Comparison of ENCODE assay signal across 1 cellular context in the genomic region with DNA sequence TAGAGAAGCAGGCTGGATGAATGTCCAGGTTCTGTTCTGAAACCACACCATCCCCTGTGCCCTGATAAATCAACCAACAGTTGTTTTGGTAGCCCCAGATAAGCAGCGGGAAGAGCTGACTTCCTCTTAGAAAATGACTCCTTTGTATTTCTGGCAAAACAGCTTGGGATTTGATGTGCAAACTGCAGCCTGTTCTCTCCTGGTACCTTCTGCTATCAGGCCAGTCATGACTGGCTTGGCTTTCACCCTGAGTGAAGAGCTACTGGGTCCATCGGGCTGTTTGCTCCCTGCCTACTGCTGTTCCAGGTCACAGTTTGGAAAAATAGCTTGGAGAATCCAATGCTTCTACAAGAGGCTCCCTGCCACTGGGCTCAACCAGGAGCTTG.
TF ChIP-seq lines count a peak whose summit lies in the region.

No MANE protein-coding gene starts in this region.

TF ChIP-seq in K562, 482 proteins besides CTCF, POLR2A, EP300 and RAD21 (continued from another document and continues in another):
- TF ChIP-seq CREBBP (IDR thresholded peaks at IDR 0.05; ENCODE audit: low read depth, low read length) (no peak), NR1H2 (CRISPR knock-in tag; IDR thresholded peaks at IDR 0.05) (no peak), ETV5 (CRISPR knock-in tag; IDR thresholded peaks at IDR 0.05; ENCODE audit: low read depth) (peak; percentile 89), MAFK (IDR thresholded peaks at IDR 0.05; ENCODE audit: low read length) (peak; percentile 54), E2F3 (CRISPR knock-in tag; IDR thresholded peaks at IDR 0.05) (0 out of 2 replicates have a peak, but pooled peaks have one; percentile 22), ELF1 (tag; IDR thresholded peaks at IDR 0.05) (0 out of 2 replicates have a peak, but pooled peaks have one; percentile 36), JUNB (CRISPR knock-in tag; conservative IDR thresholded peaks at IDR 0.05) (no peak), MCM7 (IDR thresholded peaks at IDR 0.05) (no peak), XRCC5 (IDR thresholded peaks at IDR 0.05; ENCODE audit: low read depth, low read length) (peak; percentile 90), IFI16 (CRISPR knock-in tag; IDR thresholded peaks at IDR 0.05) (no peak), ZFP30 (CRISPR knock-in tag; IDR thresholded peaks at IDR 0.05; ENCODE audit: borderline replicate concordance) (no peak), TAL1 (IDR thresholded peaks at IDR 0.05) (peak; percentile 98), NFATC3 (IDR thresholded peaks at IDR 0.05) (peak; percentile 69; the same call in 1 of the 2 replicates), L3MBTL2 (IDR thresholded peaks at IDR 0.05) (peak; percentile 54), CHD1 (IDR thresholded peaks at IDR 0.05; ENCODE audit: low read length) (no peak), ETV6 (IDR thresholded peaks at IDR 0.05; ENCODE audit: borderline replicate concordance in 1 of 2, low read depth in 2 of 2, low read length in 1 of 2) (peak; percentile 69 to 92; a peak in 3 of 4 replicates), ETV6 (CRISPR knock-in tag; IDR thresholded peaks at IDR 0.05; ENCODE audit: borderline replicate concordance) (no peak), ZNF436 (CRISPR knock-in tag; IDR thresholded peaks at IDR 0.05) (no peak), ZFP1 (CRISPR knock-in tag; IDR thresholded peaks at IDR 0.05) (no peak), PPARD (CRISPR knock-in tag; IDR thresholded peaks at IDR 0.05) (no peak)
- TF ChIP-seq, protein P1, sequence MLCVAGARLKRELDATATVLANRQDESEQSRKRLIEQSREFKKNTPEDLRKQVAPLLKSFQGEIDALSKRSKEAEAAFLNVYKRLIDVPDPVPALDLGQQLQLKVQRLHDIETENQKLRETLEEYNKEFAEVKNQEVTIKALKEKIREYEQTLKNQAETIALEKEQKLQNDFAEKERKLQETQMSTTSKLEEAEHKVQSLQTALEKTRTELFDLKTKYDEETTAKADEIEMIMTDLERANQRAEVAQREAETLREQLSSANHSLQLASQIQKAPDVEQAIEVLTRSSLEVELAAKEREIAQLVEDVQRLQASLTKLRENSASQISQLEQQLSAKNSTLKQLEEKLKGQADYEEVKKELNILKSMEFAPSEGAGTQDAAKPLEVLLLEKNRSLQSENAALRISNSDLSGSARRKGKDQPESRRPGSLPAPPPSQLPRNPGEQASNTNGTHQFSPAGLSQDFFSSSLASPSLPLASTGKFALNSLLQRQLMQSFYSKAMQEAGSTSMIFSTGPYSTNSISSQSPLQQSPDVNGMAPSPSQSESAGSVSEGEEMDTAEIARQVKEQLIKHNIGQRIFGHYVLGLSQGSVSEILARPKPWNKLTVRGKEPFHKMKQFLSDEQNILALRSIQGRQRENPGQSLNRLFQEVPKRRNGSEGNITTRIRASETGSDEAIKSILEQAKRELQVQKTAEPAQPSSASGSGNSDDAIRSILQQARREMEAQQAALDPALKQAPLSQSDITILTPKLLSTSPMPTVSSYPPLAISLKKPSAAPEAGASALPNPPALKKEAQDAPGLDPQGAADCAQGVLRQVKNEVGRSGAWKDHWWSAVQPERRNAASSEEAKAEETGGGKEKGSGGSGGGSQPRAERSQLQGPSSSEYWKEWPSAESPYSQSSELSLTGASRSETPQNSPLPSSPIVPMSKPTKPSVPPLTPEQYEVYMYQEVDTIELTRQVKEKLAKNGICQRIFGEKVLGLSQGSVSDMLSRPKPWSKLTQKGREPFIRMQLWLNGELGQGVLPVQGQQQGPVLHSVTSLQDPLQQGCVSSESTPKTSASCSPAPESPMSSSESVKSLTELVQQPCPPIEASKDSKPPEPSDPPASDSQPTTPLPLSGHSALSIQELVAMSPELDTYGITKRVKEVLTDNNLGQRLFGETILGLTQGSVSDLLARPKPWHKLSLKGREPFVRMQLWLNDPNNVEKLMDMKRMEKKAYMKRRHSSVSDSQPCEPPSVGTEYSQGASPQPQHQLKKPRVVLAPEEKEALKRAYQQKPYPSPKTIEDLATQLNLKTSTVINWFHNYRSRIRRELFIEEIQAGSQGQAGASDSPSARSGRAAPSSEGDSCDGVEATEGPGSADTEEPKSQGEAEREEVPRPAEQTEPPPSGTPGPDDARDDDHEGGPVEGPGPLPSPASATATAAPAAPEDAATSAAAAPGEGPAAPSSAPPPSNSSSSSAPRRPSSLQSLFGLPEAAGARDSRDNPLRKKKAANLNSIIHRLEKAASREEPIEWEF (CRISPR knock-in tag; IDR thresholded peaks at IDR 0.05), result peak; percentile 70; the same call in 1 of the 2 replicates
- TF ChIP-seq, protein P2, sequence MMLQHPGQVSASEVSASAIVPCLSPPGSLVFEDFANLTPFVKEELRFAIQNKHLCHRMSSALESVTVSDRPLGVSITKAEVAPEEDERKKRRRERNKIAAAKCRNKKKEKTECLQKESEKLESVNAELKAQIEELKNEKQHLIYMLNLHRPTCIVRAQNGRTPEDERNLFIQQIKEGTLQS (IDR thresholded peaks at IDR 0.05), result peak; percentile 27; the same call in 1 of the 2 replicates
- TF ChIP-seq, protein P2 (CRISPR knock-in tag; conservative IDR thresholded peaks at IDR 0.05), result peak; percentile 50; the same call in 1 of the 2 replicates
- TF ChIP-seq, protein P3, sequence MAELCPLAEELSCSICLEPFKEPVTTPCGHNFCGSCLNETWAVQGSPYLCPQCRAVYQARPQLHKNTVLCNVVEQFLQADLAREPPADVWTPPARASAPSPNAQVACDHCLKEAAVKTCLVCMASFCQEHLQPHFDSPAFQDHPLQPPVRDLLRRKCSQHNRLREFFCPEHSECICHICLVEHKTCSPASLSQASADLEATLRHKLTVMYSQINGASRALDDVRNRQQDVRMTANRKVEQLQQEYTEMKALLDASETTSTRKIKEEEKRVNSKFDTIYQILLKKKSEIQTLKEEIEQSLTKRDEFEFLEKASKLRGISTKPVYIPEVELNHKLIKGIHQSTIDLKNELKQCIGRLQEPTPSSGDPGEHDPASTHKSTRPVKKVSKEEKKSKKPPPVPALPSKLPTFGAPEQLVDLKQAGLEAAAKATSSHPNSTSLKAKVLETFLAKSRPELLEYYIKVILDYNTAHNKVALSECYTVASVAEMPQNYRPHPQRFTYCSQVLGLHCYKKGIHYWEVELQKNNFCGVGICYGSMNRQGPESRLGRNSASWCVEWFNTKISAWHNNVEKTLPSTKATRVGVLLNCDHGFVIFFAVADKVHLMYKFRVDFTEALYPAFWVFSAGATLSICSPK (IDR thresholded peaks at IDR 0.05; ENCODE audit: borderline replicate concordance), result no peak
- TF ChIP-seq, protein P4, sequence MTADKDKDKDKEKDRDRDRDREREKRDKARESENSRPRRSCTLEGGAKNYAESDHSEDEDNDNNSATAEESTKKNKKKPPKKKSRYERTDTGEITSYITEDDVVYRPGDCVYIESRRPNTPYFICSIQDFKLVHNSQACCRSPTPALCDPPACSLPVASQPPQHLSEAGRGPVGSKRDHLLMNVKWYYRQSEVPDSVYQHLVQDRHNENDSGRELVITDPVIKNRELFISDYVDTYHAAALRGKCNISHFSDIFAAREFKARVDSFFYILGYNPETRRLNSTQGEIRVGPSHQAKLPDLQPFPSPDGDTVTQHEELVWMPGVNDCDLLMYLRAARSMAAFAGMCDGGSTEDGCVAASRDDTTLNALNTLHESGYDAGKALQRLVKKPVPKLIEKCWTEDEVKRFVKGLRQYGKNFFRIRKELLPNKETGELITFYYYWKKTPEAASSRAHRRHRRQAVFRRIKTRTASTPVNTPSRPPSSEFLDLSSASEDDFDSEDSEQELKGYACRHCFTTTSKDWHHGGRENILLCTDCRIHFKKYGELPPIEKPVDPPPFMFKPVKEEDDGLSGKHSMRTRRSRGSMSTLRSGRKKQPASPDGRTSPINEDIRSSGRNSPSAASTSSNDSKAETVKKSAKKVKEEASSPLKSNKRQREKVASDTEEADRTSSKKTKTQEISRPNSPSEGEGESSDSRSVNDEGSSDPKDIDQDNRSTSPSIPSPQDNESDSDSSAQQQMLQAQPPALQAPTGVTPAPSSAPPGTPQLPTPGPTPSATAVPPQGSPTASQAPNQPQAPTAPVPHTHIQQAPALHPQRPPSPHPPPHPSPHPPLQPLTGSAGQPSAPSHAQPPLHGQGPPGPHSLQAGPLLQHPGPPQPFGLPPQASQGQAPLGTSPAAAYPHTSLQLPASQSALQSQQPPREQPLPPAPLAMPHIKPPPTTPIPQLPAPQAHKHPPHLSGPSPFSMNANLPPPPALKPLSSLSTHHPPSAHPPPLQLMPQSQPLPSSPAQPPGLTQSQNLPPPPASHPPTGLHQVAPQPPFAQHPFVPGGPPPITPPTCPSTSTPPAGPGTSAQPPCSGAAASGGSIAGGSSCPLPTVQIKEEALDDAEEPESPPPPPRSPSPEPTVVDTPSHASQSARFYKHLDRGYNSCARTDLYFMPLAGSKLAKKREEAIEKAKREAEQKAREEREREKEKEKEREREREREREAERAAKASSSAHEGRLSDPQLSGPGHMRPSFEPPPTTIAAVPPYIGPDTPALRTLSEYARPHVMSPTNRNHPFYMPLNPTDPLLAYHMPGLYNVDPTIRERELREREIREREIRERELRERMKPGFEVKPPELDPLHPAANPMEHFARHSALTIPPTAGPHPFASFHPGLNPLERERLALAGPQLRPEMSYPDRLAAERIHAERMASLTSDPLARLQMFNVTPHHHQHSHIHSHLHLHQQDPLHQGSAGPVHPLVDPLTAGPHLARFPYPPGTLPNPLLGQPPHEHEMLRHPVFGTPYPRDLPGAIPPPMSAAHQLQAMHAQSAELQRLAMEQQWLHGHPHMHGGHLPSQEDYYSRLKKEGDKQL (CRISPR knock-in tag; IDR thresholded peaks at IDR 0.05; ENCODE audit: borderline replicate concordance), result no peak
- TF ChIP-seq, protein P5, sequence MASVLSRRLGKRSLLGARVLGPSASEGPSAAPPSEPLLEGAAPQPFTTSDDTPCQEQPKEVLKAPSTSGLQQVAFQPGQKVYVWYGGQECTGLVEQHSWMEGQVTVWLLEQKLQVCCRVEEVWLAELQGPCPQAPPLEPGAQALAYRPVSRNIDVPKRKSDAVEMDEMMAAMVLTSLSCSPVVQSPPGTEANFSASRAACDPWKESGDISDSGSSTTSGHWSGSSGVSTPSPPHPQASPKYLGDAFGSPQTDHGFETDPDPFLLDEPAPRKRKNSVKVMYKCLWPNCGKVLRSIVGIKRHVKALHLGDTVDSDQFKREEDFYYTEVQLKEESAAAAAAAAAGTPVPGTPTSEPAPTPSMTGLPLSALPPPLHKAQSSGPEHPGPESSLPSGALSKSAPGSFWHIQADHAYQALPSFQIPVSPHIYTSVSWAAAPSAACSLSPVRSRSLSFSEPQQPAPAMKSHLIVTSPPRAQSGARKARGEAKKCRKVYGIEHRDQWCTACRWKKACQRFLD (CRISPR knock-in tag; IDR thresholded peaks at IDR 0.05), result peak; percentile 95; the same call in 1 of the 2 replicates
- TF ChIP-seq, protein P6, sequence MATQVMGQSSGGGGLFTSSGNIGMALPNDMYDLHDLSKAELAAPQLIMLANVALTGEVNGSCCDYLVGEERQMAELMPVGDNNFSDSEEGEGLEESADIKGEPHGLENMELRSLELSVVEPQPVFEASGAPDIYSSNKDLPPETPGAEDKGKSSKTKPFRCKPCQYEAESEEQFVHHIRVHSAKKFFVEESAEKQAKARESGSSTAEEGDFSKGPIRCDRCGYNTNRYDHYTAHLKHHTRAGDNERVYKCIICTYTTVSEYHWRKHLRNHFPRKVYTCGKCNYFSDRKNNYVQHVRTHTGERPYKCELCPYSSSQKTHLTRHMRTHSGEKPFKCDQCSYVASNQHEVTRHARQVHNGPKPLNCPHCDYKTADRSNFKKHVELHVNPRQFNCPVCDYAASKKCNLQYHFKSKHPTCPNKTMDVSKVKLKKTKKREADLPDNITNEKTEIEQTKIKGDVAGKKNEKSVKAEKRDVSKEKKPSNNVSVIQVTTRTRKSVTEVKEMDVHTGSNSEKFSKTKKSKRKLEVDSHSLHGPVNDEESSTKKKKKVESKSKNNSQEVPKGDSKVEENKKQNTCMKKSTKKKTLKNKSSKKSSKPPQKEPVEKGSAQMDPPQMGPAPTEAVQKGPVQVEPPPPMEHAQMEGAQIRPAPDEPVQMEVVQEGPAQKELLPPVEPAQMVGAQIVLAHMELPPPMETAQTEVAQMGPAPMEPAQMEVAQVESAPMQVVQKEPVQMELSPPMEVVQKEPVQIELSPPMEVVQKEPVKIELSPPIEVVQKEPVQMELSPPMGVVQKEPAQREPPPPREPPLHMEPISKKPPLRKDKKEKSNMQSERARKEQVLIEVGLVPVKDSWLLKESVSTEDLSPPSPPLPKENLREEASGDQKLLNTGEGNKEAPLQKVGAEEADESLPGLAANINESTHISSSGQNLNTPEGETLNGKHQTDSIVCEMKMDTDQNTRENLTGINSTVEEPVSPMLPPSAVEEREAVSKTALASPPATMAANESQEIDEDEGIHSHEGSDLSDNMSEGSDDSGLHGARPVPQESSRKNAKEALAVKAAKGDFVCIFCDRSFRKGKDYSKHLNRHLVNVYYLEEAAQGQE (CRISPR knock-in tag; IDR thresholded peaks at IDR 0.05; ENCODE audit: low read depth), result no peak
- TF ChIP-seq, protein P7, sequence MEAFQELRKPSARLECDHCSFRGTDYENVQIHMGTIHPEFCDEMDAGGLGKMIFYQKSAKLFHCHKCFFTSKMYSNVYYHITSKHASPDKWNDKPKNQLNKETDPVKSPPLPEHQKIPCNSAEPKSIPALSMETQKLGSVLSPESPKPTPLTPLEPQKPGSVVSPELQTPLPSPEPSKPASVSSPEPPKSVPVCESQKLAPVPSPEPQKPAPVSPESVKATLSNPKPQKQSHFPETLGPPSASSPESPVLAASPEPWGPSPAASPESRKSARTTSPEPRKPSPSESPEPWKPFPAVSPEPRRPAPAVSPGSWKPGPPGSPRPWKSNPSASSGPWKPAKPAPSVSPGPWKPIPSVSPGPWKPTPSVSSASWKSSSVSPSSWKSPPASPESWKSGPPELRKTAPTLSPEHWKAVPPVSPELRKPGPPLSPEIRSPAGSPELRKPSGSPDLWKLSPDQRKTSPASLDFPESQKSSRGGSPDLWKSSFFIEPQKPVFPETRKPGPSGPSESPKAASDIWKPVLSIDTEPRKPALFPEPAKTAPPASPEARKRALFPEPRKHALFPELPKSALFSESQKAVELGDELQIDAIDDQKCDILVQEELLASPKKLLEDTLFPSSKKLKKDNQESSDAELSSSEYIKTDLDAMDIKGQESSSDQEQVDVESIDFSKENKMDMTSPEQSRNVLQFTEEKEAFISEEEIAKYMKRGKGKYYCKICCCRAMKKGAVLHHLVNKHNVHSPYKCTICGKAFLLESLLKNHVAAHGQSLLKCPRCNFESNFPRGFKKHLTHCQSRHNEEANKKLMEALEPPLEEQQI (IDR thresholded peaks at IDR 0.05), result peak; percentile 83; the same call in 1 of the 2 replicates
- TF ChIP-seq, protein P8, sequence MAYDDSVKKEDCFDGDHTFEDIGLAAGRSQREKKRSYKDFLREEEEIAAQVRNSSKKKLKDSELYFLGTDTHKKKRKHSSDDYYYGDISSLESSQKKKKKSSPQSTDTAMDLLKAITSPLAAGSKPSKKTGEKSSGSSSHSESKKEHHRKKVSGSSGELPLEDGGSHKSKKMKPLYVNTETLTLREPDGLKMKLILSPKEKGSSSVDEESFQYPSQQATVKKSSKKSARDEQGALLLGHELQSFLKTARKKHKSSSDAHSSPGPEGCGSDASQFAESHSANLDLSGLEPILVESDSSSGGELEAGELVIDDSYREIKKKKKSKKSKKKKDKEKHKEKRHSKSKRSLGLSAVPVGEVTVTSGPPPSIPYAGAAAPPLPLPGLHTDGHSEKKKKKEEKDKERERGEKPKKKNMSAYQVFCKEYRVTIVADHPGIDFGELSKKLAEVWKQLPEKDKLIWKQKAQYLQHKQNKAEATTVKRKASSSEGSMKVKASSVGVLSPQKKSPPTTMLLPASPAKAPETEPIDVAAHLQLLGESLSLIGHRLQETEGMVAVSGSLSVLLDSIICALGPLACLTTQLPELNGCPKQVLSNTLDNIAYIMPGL (CRISPR knock-in tag; IDR thresholded peaks at IDR 0.05), result no peak
